12 cellular contexts compared by ENCODE assay signal in the genomic region with DNA sequence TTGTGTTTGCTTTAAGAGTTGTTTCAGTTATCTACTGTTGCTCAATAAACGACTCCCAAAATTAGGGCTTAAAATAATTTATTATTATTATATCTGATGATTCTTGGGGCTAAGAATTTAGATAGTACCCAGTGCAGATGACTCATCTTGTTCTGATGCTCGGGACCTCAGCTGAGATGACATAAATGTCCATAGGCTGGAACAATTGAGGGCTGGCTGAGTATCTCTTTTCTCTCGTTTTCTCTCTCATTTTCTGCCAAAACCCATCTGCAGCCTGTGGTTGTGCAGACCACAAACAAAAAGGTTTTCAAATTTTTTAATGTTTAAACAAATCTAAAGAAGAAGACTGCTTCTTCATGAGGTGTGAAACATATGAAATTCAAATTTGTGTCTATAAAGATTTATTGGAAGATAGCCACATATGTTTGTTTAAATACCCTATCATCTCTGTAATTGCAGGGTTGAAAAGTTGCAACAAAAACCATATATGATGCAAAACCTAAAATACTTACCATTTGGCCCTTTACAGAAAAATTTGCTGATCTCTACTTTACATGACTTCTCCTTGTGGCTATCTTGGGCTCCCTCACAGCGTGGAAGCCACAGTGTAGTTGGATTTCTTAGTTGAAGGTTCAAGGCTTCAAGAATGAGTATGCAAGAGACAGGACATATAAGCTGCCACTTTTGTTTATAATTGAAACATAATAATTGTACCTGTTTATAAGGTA. TPM values are rescaled to one million over a fixed set of nuclear protein-coding genes. Genes with fewer than 3 reads are reported as not detected.
DNase-seq lines count a peak whose midpoint lies in the region; ATAC-seq and FAIRE-seq lines count a peak whose summit lies in the region.
"Had no signal": no experiment of that assay in that cellular context is flagged by ENCODE, and none has a peak within 500 bp of the region (broad histone marks: within the 10 kb centered on the region; RNA-seq: fewer than 3 reads in every experiment).

No MANE protein-coding gene starts in this region.

- H3K4me1 ChIP-seq in skeletal muscle satellite cell (ENCODE audit: control insufficient read depth, insufficient read depth, low read length) (peaks cover 24% of the 10 kb centered on the region), aorta (ENCODE audit: control insufficient read depth in 1 of 2, insufficient read depth in 2 of 2, low read length in 2 of 2) (no peaks in the 10 kb centered on the region)

- no peak for DNase-seq in activated CD4-positive, alpha-beta T cell treated with anti-CD3 and anti-CD28 coated beads for 36 hours
- DNase-seq in activated CD4-positive, alpha-beta T cell treated with anti-CD3 and anti-CD28 coated beads, Interleukin-2, amount 50 U/mL, for 1 hour = no peak
- DNase-seq in activated naive CD8-positive, alpha-beta T cell treated with anti-CD3 and anti-CD28 coated beads, Interleukin-2, amount 10 ng/mL, durations not matched to agents 7 days and 5 days = no peak
- DNase-seq in NK-92 treated with Interleukin-12 subunit alpha and Interleukin-12 subunit beta, amount 100 ng/mL, for 24 hours (lab: John Stamatoyannopoulos, UW) = no peak
- DNase-seq in aorta (no peak), HTR-8/SVneo (ENCODE audit: insufficient read length, low spot score) (no peak)
- DNase-seq: activated gamma-delta T cell treated with Interleukin-2 at 50 U/mL for 16 hours had no signal

- peaks cover 97% of the 10 kb centered on the region for H3K4me1 Mint-ChIP-seq in activated CD4-positive, alpha-beta T cell treated with anti-CD3 and anti-CD28 coated beads for 36 hours
- H3K4me1 Mint-ChIP-seq in activated naive CD8-positive, alpha-beta T cell treated with anti-CD3 and anti-CD28 coated beads, Interleukin-2, amount 10 ng/mL, durations not matched to agents 7 days and 5 days = peaks cover 78% of the 10 kb centered on the region
- H3K4me1 Mint-ChIP-seq: nephron had no signal

- H3K4me3 Mint-ChIP-seq in activated CD4-positive, alpha-beta T cell treated with anti-CD3 and anti-CD28 coated beads for 36 hours = peak overlapping the region; percentile 27
- peak overlapping the region; percentile 73 for H3K4me3 Mint-ChIP-seq in activated naive CD8-positive, alpha-beta T cell treated with anti-CD3 and anti-CD28 coated beads, Interleukin-2, amount 10 ng/mL, durations not matched to agents 7 days and 5 days
- H3K4me3 Mint-ChIP-seq: nephron had no signal

- H3K4me3 ChIP-seq in skeletal muscle satellite cell (ENCODE audit: low read length) = no peak overlapping the region
- H3K4me3 ChIP-seq in aorta (ENCODE audit: low read length in 2 of 2) = no peak overlapping the region

- CTCF ChIA-PET in activated CD4-positive, alpha-beta T cell treated with anti-CD3 and anti-CD28 coated beads for 36 hours (lab: Charles Lee) = interaction anchor here (1.1 to 7.4 kb wide), 3 partner anchors 9 to 33 kb away, joined by 3 to 110 read pairs (median 3); a partner anchor contains a TSS

- peaks cover 13% of the 10 kb centered on the region for H3K36me3 Mint-ChIP-seq in activated CD4-positive, alpha-beta T cell treated with anti-CD3 and anti-CD28 coated beads for 36 hours (ENCODE audit: low read depth)
- H3K36me3 Mint-ChIP-seq in activated naive CD8-positive, alpha-beta T cell treated with anti-CD3 and anti-CD28 coated beads, Interleukin-2, amount 10 ng/mL, durations not matched to agents 7 days and 5 days = peaks cover 13% of the 10 kb centered on the region

- FAIRE-seq in HTR-8/SVneo (lab: Jason Lieb, UNC) = no peak
- FAIRE-seq: frontal cortex had no signal

- peaks cover 6% of the 10 kb centered on the region for H3K9me3 Mint-ChIP-seq in activated CD4-positive, alpha-beta T cell treated with anti-CD3 and anti-CD28 coated beads for 36 hours (ENCODE audit: low read depth)
- H3K9me3 Mint-ChIP-seq in activated naive CD8-positive, alpha-beta T cell treated with anti-CD3 and anti-CD28 coated beads, Interleukin-2, amount 10 ng/mL, durations not matched to agents 7 days and 5 days = no peaks in the 10 kb centered on the region
- H3K9me3 Mint-ChIP-seq: nephron had no signal

- ATAC-seq in activated CD4-positive, alpha-beta T cell treated with anti-CD3 and anti-CD28 coated beads for 36 hours = no peak
- peak; percentile 26 for ATAC-seq in HG03280 (IDR thresholded peaks at IDR 0.05; ENCODE audit: unreplicated experiment)
- no peak for ATAC-seq in activated naive CD8-positive, alpha-beta T cell treated with anti-CD3 and anti-CD28 coated beads, Interleukin-2, amount 10 ng/mL, durations not matched to agents 7 days and 5 days (ENCODE audit: low read depth)
- no peak for ATAC-seq in aorta (ENCODE audit: low FRiP score)

- WGBS in aorta, 2 donors = 59 to 69% methylated on average over 4 of the region's 4 CpGs

- H3K36me3 ChIP-seq in skeletal muscle satellite cell (ENCODE audit: insufficient read depth, low read length) (no peaks in the 10 kb centered on the region), aorta (ENCODE audit: control insufficient read depth in 1 of 2, insufficient read depth in 2 of 2, low read length in 1 of 2) (no peaks in the 10 kb centered on the region)

- H3K27ac ChIP-seq in aorta (ENCODE audit: low read depth in 1 of 2, low read length in 2 of 2) = no peak overlapping the region
- H3K27ac ChIP-seq: 22Rv1 had no signal

- H3K27ac Mint-ChIP-seq in activated CD4-positive, alpha-beta T cell treated with anti-CD3 and anti-CD28 coated beads for 36 hours = peak overlapping the region; percentile 74
- peak overlapping the region; percentile 85 for H3K27ac Mint-ChIP-seq in activated naive CD8-positive, alpha-beta T cell treated with anti-CD3 and anti-CD28 coated beads, Interleukin-2, amount 10 ng/mL, durations not matched to agents 7 days and 5 days
- H3K27ac Mint-ChIP-seq: nephron had no signal

- H3K9me3 ChIP-seq in skeletal muscle satellite cell (replicated peaks; ENCODE audit: low read length) (no peaks in the 10 kb centered on the region), aorta (ENCODE audit: control insufficient read depth, low read length) (no peaks in the 10 kb centered on the region)

- no peaks in the 10 kb centered on the region for H3K27me3 ChIP-seq in skeletal muscle satellite cell (ENCODE audit: control insufficient read depth, insufficient read depth, low read length)
- H3K27me3 ChIP-seq in aorta (ENCODE audit: control insufficient read depth in 1 of 2, insufficient read depth in 2 of 2, low read length in 1 of 2) = no peaks in the 10 kb centered on the region

- H3K27me3 Mint-ChIP-seq in activated CD4-positive, alpha-beta T cell treated with anti-CD3 and anti-CD28 coated beads for 36 hours = no peaks in the 10 kb centered on the region
- no peaks in the 10 kb centered on the region for H3K27me3 Mint-ChIP-seq in activated naive CD8-positive, alpha-beta T cell treated with anti-CD3 and anti-CD28 coated beads, Interleukin-2, amount 10 ng/mL, durations not matched to agents 7 days and 5 days

- POLR2A ChIA-PET in activated CD4-positive, alpha-beta T cell treated with anti-CD3 and anti-CD28 coated beads for 36 hours (lab: Charles Lee) = no interaction called here
- POLR2A ChIA-PET in activated naive CD8-positive, alpha-beta T cell treated with anti-CD3 and anti-CD28 coated beads, Interleukin-2, amount 10 ng/mL, durations not matched to agents 7 days and 5 days (lab: Charles Lee) = interaction anchor here (0.7 to 7.4 kb wide), 6 partner anchors 13 to 68 kb away, joined by 3 to 145 read pairs (median 23); a partner anchor contains a TSS

- intact Hi-C loops in activated CD4-positive, alpha-beta T cell treated with anti-CD3 and anti-CD28 coated beads for 36 hours (cut with DNase I, micrococcal nuclease) = loop anchor here in 1 of 2 experiments (5.0 kb wide), 1 partner anchor 33 kb away; no protein-coding TSS in a partner anchor
- intact Hi-C loops in aorta (cut with DNase I) = no loop called here

- H3K4me2 ChIP-seq in skeletal muscle satellite cell (ENCODE audit: low read length) = peak overlapping the region; percentile 33

- no peak overlapping the region for H3K9ac ChIP-seq in skeletal muscle satellite cell (ENCODE audit: low read depth, low read length)

RNA-seq across cellular contexts. Expression of a gene that starts 14.8 kb away (rescaled TPM):
- total RNA-seq in activated CD4-positive, alpha-beta T cell treated with anti-CD3 and anti-CD28 coated beads for 36 hours = 100 to 1,000 TPM; 458 to 564 TPM
- 100 to 1,000 TPM; 828 to 854 TPM for total RNA-seq in activated naive CD8-positive, alpha-beta T cell treated with anti-CD3 and anti-CD28 coated beads, Interleukin-2, amount 10 ng/mL, durations not matched to agents 7 days and 5 days
- under 0.01 TPM in 2 replicates for total RNA-seq in skeletal muscle satellite cell (2012; rRNA removed)
- 10 to 100 TPM; 46.6 to 89.9 TPM for total RNA-seq in aorta
- polyA plus RNA-seq in aorta = 10 to 100 TPM in 1 of 2 donors, 1 to 10 TPM in 1; 1.4 to 12.9 TPM

Comparison
In these comparisons a context has a peak if more than half of its experiments do, and no peak if none do; other contexts are left out.
1. RNA of a gene that starts 14.8 kb away (total RNA-seq): 828 to 854 TPM in activated naive CD8-positive, alpha-beta T cell treated with anti-CD3 and anti-CD28 coated beads, Interleukin-2, amount 10 ng/mL, durations not matched to agents 7 days and 5 days and 458 to 564 TPM in activated CD4-positive, alpha-beta T cell treated with anti-CD3 and anti-CD28 coated beads for 36 hours; 46.6 to 89.9 TPM in aorta; every median in the first group is over 4 times any median in the second.